Comparison of ENCODE assay signal across 11 cellular contexts in the genomic region with DNA sequence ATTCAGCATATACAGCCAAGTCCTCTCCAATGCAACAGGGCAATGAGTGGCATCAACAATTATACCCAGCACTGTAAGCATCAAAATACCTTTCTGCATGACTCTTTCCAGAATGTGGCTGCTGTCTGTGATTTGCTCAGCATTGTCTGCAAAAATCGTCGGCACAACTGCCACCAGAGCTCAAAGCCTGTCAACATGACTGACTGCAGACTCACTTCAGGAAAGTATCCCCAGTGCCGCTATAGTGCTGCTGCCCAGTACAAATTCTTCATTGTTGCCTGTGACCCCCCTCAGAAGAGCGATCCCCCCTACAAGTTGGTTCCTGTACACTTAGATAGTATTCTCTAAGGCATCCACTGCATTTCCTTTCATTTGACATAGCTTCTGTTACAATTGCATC. TPM values are rescaled to one million over a fixed set of nuclear protein-coding genes. Genes with fewer than 3 reads are reported as not detected.
DNase-seq lines count a peak whose midpoint lies in the region; ATAC-seq, FAIRE-seq and TF ChIP-seq lines count a peak whose summit lies in the region.
"Had no signal": no experiment of that assay in that cellular context is flagged by ENCODE, and none has a peak within 500 bp of the region (broad histone marks: within the 10 kb centered on the region; RNA-seq: fewer than 3 reads in every experiment).

No MANE protein-coding gene starts in this region.

- H3K4me3 ChIP-seq in right lobe of liver: peak overlapping the region in 1 of 3 donors; percentile 13
- H3K4me3 ChIP-seq in HepG2 (replicated peaks in 1 of 3; ENCODE audit: insufficient read depth in 1 of 3, low read depth in 2 of 3, low read length in 3 of 3): no peak overlapping the region
- H3K4me3 ChIP-seq in K562: no peak overlapping the region
- H3K4me3 ChIP-seq in mucosa of stomach (ENCODE audit: low read length): no peak overlapping the region
- H3K4me3 ChIP-seq in upper lobe of left lung: peak overlapping the region in 2 of 4 donors; percentile 26 to 36

- WGBS in right lobe of liver (ENCODE audit: insufficient coverage, low coverage, low lambda C conversion rate, missing lambda C conversion rate): 30% methylated on average over 4 of the region's 4 CpGs
- 61% methylated on average over 4 of the region's 4 CpGs for WGBS in HepG2 (ENCODE audit: low lambda C conversion rate)
- WGBS in K562 (ENCODE audit: insufficient coverage, low coverage, missing lambda C conversion rate): 75% methylated on average over 4 of the region's 4 CpGs
- 13 to 37% methylated on average over 4 of the region's 4 CpGs for WGBS in upper lobe of left lung, 2 donors

- no peaks in the 10 kb centered on the region for H3K36me3 ChIP-seq in right lobe of liver
- no peaks in the 10 kb centered on the region for H3K36me3 ChIP-seq in HepG2 (replicated peaks in 1 of 2; ENCODE audit: control insufficient read depth in 1 of 2, insufficient read depth in 2 of 2, low read length in 2 of 2)
- no peaks in the 10 kb centered on the region for H3K36me3 ChIP-seq in K562 (ENCODE audit: control insufficient read depth, insufficient read depth, low read length)
- no peaks in the 10 kb centered on the region for H3K36me3 ChIP-seq in mucosa of stomach (ENCODE audit: control insufficient read depth, insufficient read depth, low read length)
- H3K36me3 ChIP-seq in upper lobe of left lung: no peaks in the 10 kb centered on the region
- H3K36me3 ChIP-seq: pancreas had no signal

- no peaks in the 10 kb centered on the region for H3K4me1 ChIP-seq in right lobe of liver
- no peaks in the 10 kb centered on the region for H3K4me1 ChIP-seq in HepG2 (ENCODE audit: insufficient read depth, low read length)
- H3K4me1 ChIP-seq in K562 (replicated peaks in 1 of 2; ENCODE audit: control insufficient read depth in 2 of 2, insufficient read depth in 2 of 2, low read length in 2 of 2): peaks cover 0 to 6% of the 10 kb centered on the region in 2 experiments; a peak in 4 of 5 replicates
- peaks cover 11% of the 10 kb centered on the region for H3K4me1 ChIP-seq in mucosa of stomach (ENCODE audit: control insufficient read depth, insufficient read depth, low read length)
- H3K4me1 ChIP-seq in upper lobe of left lung: peaks cover 6 to 31% (median 12%) of the 10 kb centered on the region in 4 donors
- H3K4me1 ChIP-seq: pancreas had no signal

- TF ChIP-seq RAD21 in HepG2 (CRISPR knock-in tag; IDR thresholded peaks at IDR 0.05): no peak
- TF ChIP-seq RAD21 in K562 (CRISPR knock-in tag; conservative IDR thresholded peaks at IDR 0.05 in 1 of 2, IDR thresholded peaks at IDR 0.05 in 1 of 2): no peak

- POLR2A ChIA-PET in HepG2 (lab: Yijun Ruan, JAX): no interaction called here
- POLR2A ChIA-PET in K562 (lab: Yijun Ruan, JAX): no interaction called here

- H2AFZ ChIP-seq in HepG2 (ENCODE audit: low read length) (no peak overlapping the region), K562 (ENCODE audit: low read depth, low read length) (peak overlapping the region; percentile 40; the same call in 1 of the 2 replicates)

- no peaks in the 10 kb centered on the region for H3K79me2 ChIP-seq in HepG2 (ENCODE audit: insufficient read depth, low read length)
- H3K79me2 ChIP-seq in K562 (ENCODE audit: control insufficient read depth, insufficient read depth, low read length): no peaks in the 10 kb centered on the region

- no peak for TF ChIP-seq POLR2A in right lobe of liver (IDR thresholded peaks at IDR 0.05)
- TF ChIP-seq POLR2A in HepG2 (IDR thresholded peaks at IDR 0.05; ENCODE audit: insufficient read depth in 1 of 2, low read depth in 2 of 2, low read length in 2 of 2): no peak
- TF ChIP-seq POLR2A in K562 (conservative IDR thresholded peaks at IDR 0.05): no peak
- no peak for TF ChIP-seq POLR2A in upper lobe of left lung (IDR thresholded peaks at IDR 0.05)

- TF ChIP-seq CTCF in right lobe of liver (IDR thresholded peaks at IDR 0.05) (no peak), HepG2 (CRISPR knock-in tag; IDR thresholded peaks at IDR 0.05) (no peak), K562 (IDR thresholded peaks at IDR 0.05 in 2 of 3, conservative IDR thresholded peaks at IDR 0.05 in 1 of 3; ENCODE audit: insufficient read depth in 2 of 3, low read depth in 1 of 3, low read length in 3 of 3) (no peak), upper lobe of left lung (IDR thresholded peaks at IDR 0.05) (no peak)

- FAIRE-seq in HepG2 (lab: Jason Lieb, UNC) (no peak), K562 (lab: Jason Lieb, UNC) (no peak)
- FAIRE-seq: pancreas had no signal

- no peak for TF ChIP-seq EP300 in HepG2 (IDR thresholded peaks at IDR 0.05; ENCODE audit: low read depth in 2 of 2, low read length in 2 of 2)
- no peak for TF ChIP-seq EP300 in HepG2 (CRISPR knock-in tag; IDR thresholded peaks at IDR 0.05; ENCODE audit: borderline replicate concordance)
- TF ChIP-seq EP300 in K562 (IDR thresholded peaks at IDR 0.05; ENCODE audit: low read length): no peak
- no peak for TF ChIP-seq EP300 in upper lobe of left lung (IDR thresholded peaks at IDR 0.05)

- BruUV-seq in HepG2 (replicated peaks; lab: Mats Ljungman, UMichigan) (no TSS peak), K562 (replicated peaks; lab: Mats Ljungman, UMichigan) (no TSS peak)

- no peaks in the 10 kb centered on the region for H3K9me3 ChIP-seq in right lobe of liver
- no peaks in the 10 kb centered on the region for H3K9me3 ChIP-seq in HepG2 (ENCODE audit: low read length)
- H3K9me3 ChIP-seq in K562 (replicated peaks; ENCODE audit: control insufficient read depth, insufficient read depth, low read depth, low read length): no peaks in the 10 kb centered on the region
- H3K9me3 ChIP-seq in mucosa of stomach (ENCODE audit: control insufficient read depth, low read length): no peaks in the 10 kb centered on the region
- H3K9me3 ChIP-seq in upper lobe of left lung: no peaks in the 10 kb centered on the region
- H3K9me3 ChIP-seq: pancreas had no signal

- CTCF ChIA-PET in HepG2 (lab: Yijun Ruan, JAX; ENCODE audit: low intra/inter-chr PET ratio, low total read pairs): no interaction called here
- CTCF ChIA-PET in K562 (lab: Yijun Ruan, JAX; ENCODE audit: low intra/inter-chr PET ratio): no interaction called here

- H3K27ac ChIP-seq in right lobe of liver (peak overlapping the region in 2 of 3 donors; percentile 29 to 40), HepG2 (ENCODE audit: extremely low read length, insufficient read depth, low read length) (no peak overlapping the region), K562 (ENCODE audit: extremely low read depth, low read depth, low read length) (no peak overlapping the region), upper lobe of left lung (peak overlapping the region; percentile 65 to 82 (median 75))

- H4K20me1 ChIP-seq in HepG2 (ENCODE audit: insufficient read depth, low read length) (no peaks in the 10 kb centered on the region), K562 (replicated peaks; ENCODE audit: control insufficient read depth, insufficient read depth, low read length) (no peaks in the 10 kb centered on the region)

- intact Hi-C loops in right lobe of liver (cut with DNase I) (no loop called here), HepG2 (cut with micrococcal nuclease; ENCODE audit: unreplicated experiment) (no loop called here), K562 (cut with micrococcal nuclease) (no loop called here)

- ATAC-seq in right lobe of liver (peak in 1 of 4 donors; percentile 36), HepG2 (no peak), K562 (no peak), upper lobe of left lung (ENCODE audit: low FRiP score in 2 of 2) (peak in 1 of 2 donors; percentile 34), HG03095 (IDR thresholded peaks at IDR 0.05; ENCODE audit: unreplicated experiment) (no peak)

- no peak for DNase-seq in right lobe of liver
- DNase-seq in HepG2 (ENCODE audit: low spot score): no peak
- no peak for DNase-seq in K562 (ENCODE audit: extremely low read depth in 1 of 4, low spot score in 3 of 4)
- DNase-seq in upper lobe of left lung: no peak
- DNase-seq in activated gamma-delta T cell (lab: John Stamatoyannopoulos, UW): no peak
- DNase-seq in NCI-H510A (lab: John Stamatoyannopoulos, UW): no peak
- DNase-seq: activated CD8-positive, alpha-beta memory T cell treated with anti-CD3 and anti-CD28 coated beads, Interleukin-2, amount 50 U/mL, for 4 hours; pancreas had no signal

- no peaks in the 10 kb centered on the region for H3K9me1 ChIP-seq in K562 (ENCODE audit: control insufficient read depth, insufficient read depth, low read length)

- H3K27me3 ChIP-seq in right lobe of liver (no peaks in the 10 kb centered on the region), HepG2 (ENCODE audit: control insufficient read depth in 1 of 2, insufficient read depth in 2 of 2, low read length in 2 of 2) (no peaks in the 10 kb centered on the region), K562 (ENCODE audit: control insufficient read depth in 2 of 2, insufficient read depth in 2 of 2, low read length in 2 of 2) (no peaks in the 10 kb centered on the region), mucosa of stomach (ENCODE audit: control insufficient read depth, insufficient read depth, low read length) (no peaks in the 10 kb centered on the region), upper lobe of left lung (no peaks in the 10 kb centered on the region)
- H3K27me3 ChIP-seq: pancreas had no signal

- H3K9ac ChIP-seq in HepG2 (ENCODE audit: insufficient read depth, low read depth, low read length) (no peak overlapping the region), K562 (ENCODE audit: insufficient read depth in 1 of 2, low read depth in 2 of 2, low read length in 2 of 2) (no peak overlapping the region), mucosa of stomach (ENCODE audit: low read length) (peak overlapping the region; percentile 35)

- in situ Hi-C loops in HepG2 (cut with HindIII; ENCODE audit: extremely low pct_ligation_motif_present, low pct_unique_long_range_greater_than_20kb) (no loop called here), K562 (cut with MboI) (no loop called here)

- no peak overlapping the region for H3K4me2 ChIP-seq in HepG2 (ENCODE audit: low read depth, low read length)
- no peak overlapping the region for H3K4me2 ChIP-seq in K562 (ENCODE audit: insufficient read depth, low read length)

RNA-seq across cellular contexts. Expression of gene RNASE6, which starts 0.7 kb away (rescaled TPM):
- total RNA-seq in right lobe of liver (1 to 10 TPM; 2.3 to 7.9 (median 4.0) TPM), HepG2 (2016; rRNA removed; fragmentation: Illumina TruSeq; extraction: Trizol) (not detected in 2 replicates), K562 (2014; rRNA removed) (0.12 and 0.14 TPM in 2 replicates), K562 (2014; rRNA removed; fragmentation: Illumina TruSeq; extraction: Trizol) (0.22 and 0.29 TPM in 2 replicates), K562 (2015; rRNA removed; fragmentation: Illumina TruSeq; extraction: Trizol) (0.54 and 0.87 TPM in 2 replicates), K562 (2021) (not detected in 2 replicates), upper lobe of left lung (10 to 100 TPM in 4 of 6 donors, 1 to 10 TPM in 2; 3.0 to 29.9 (median 15.2) TPM)
- not detected in 2 replicates for total RNA-seq in HepG2 (2016; cell fraction: cytosol; rRNA removed; fragmentation: Illumina TruSeq; extraction: Trizol; ENCODE audit: low read depth)
- not detected in 2 replicates for total RNA-seq in HepG2 (2016; cell fraction: insoluble cytoplasmic fraction; rRNA removed; fragmentation: Illumina TruSeq; extraction: Trizol)
- total RNA-seq in HepG2 (2016; cell fraction: membrane; rRNA removed; fragmentation: Illumina TruSeq; extraction: Trizol): not detected in 2 replicates
- total RNA-seq in HepG2 (2016; cell fraction: nucleus; rRNA removed; fragmentation: Illumina TruSeq; extraction: Trizol): not detected in 2 replicates
- polyA plus RNA-seq in HepG2 (2011; rRNA removed) (not detected in 2 replicates), K562 (2011; rRNA removed) (0.38 and 1.2 TPM in 2 replicates), K562 (2014; fragmentation: Illumina TruSeq; extraction: Trizol) (0.42 and 0.71 TPM in 2 replicates), K562 (2014; fragmentation: Nextera tagmentation; extraction: Ambion mirVana) (1 to 10 TPM in 1 of 2 experiments, under 1 TPM in 1; 0.69 to 1.0 TPM), K562 (2014; rRNA removed) (not detected in 2 replicates)
- polyA plus RNA-seq in HepG2 (2011; cell fraction: cytosol; rRNA removed): not detected in 2 replicates
- not detected in 2 replicates for polyA plus RNA-seq in HepG2 (2011; cell fraction: nucleus; rRNA removed)
- not detected in 2 replicates for polyA plus RNA-seq in HepG2 (2012)
- polyA plus RNA-seq in HepG2 (2016; cell fraction: cytosol; fragmentation: Illumina TruSeq; extraction: Trizol; ENCODE audit: low read depth): not detected in 2 replicates
- not detected in 2 replicates for polyA plus RNA-seq in HepG2 (2016; cell fraction: insoluble cytoplasmic fraction; fragmentation: Illumina TruSeq; extraction: Trizol; ENCODE audit: low read depth)
- polyA plus RNA-seq in HepG2 (2016; cell fraction: membrane; fragmentation: Illumina TruSeq; extraction: Trizol; ENCODE audit: low read depth): not detected in 2 replicates
- polyA plus RNA-seq in HepG2 (2016; cell fraction: nucleus; fragmentation: Illumina TruSeq; extraction: Trizol; ENCODE audit: insufficient read depth, low read depth): not detected in 2 replicates
- not detected in 2 replicates for polyA minus RNA-seq in HepG2 (2011; rRNA and poly(A)+ RNA removed; ENCODE audit: low replicate concordance)
- not detected in 2 replicates for polyA minus RNA-seq in HepG2 (2011; cell fraction: cytosol; rRNA and poly(A)+ RNA removed)
- polyA minus RNA-seq in HepG2 (2011; cell fraction: nucleus; rRNA and poly(A)+ RNA removed): not detected in 2 replicates
- 0.30 TPM in 1 of 2 replicates, not detected in the other for total RNA-seq in K562 (2011; cell fraction: chromatin; rRNA removed; ENCODE audit: low replicate concordance)
- total RNA-seq in K562 (2011; cell fraction: nucleolus; rRNA removed): not detected in 2 replicates
- total RNA-seq in K562 (2011; cell fraction: nucleoplasm; rRNA removed): 0.66 TPM in 1 of 2 replicates, not detected in the other
- 0.57 and 1.2 TPM in 2 replicates for polyA plus RNA-seq in K562 (2011; cell fraction: cytosol; rRNA removed)
- 1.00 TPM in 1 of 2 replicates, not detected in the other for polyA plus RNA-seq in K562 (2011; cell fraction: nucleus; rRNA removed)
- polyA plus RNA-seq in K562 (2012): 0.29 and 1.2 TPM in 2 replicates
- polyA minus RNA-seq in K562 (2011; rRNA and poly(A)+ RNA removed): 0.32 and 0.66 TPM in 2 replicates
- polyA minus RNA-seq in K562 (2011; cell fraction: cytosol; rRNA and poly(A)+ RNA removed): not detected in 2 replicates
- 0.33 TPM in 1 of 2 replicates, not detected in the other for polyA minus RNA-seq in K562 (2011; cell fraction: nucleus; rRNA and poly(A)+ RNA removed)
- total RNA-seq: HT-29 had no signal

RNA-seq across cellular contexts. Expression of gene EDDM3B, which starts 13.6 kb away (rescaled TPM):
- total RNA-seq in right lobe of liver (not detected), HepG2 (2016; rRNA removed; fragmentation: Illumina TruSeq; extraction: Trizol) (not detected in 2 replicates), K562 (2014; rRNA removed) (not detected in 2 replicates), K562 (2014; rRNA removed; fragmentation: Illumina TruSeq; extraction: Trizol) (not detected in 2 replicates), K562 (2015; rRNA removed; fragmentation: Illumina TruSeq; extraction: Trizol) (not detected in 2 replicates), K562 (2021) (not detected in 2 replicates), upper lobe of left lung (not detected)
- not detected in 2 replicates for total RNA-seq in HepG2 (2016; cell fraction: cytosol; rRNA removed; fragmentation: Illumina TruSeq; extraction: Trizol; ENCODE audit: low read depth)
- not detected in 2 replicates for total RNA-seq in HepG2 (2016; cell fraction: insoluble cytoplasmic fraction; rRNA removed; fragmentation: Illumina TruSeq; extraction: Trizol)
- total RNA-seq in HepG2 (2016; cell fraction: membrane; rRNA removed; fragmentation: Illumina TruSeq; extraction: Trizol): not detected in 2 replicates
- not detected in 2 replicates for total RNA-seq in HepG2 (2016; cell fraction: nucleus; rRNA removed; fragmentation: Illumina TruSeq; extraction: Trizol)
- polyA plus RNA-seq in HepG2 (2011; rRNA removed) (not detected in 2 replicates), K562 (2011; rRNA removed) (not detected in 2 replicates), K562 (2014; fragmentation: Illumina TruSeq; extraction: Trizol) (not detected in 2 replicates), K562 (2014; fragmentation: Nextera tagmentation; extraction: Ambion mirVana) (not detected), K562 (2014; rRNA removed) (not detected in 2 replicates)
- not detected in 2 replicates for polyA plus RNA-seq in HepG2 (2011; cell fraction: cytosol; rRNA removed)
- polyA plus RNA-seq in HepG2 (2011; cell fraction: nucleus; rRNA removed): not detected in 2 replicates
- polyA plus RNA-seq in HepG2 (2012): not detected in 2 replicates
- polyA plus RNA-seq in HepG2 (2016; cell fraction: cytosol; fragmentation: Illumina TruSeq; extraction: Trizol; ENCODE audit: low read depth): not detected in 2 replicates
- polyA plus RNA-seq in HepG2 (2016; cell fraction: insoluble cytoplasmic fraction; fragmentation: Illumina TruSeq; extraction: Trizol; ENCODE audit: low read depth): not detected in 2 replicates
- polyA plus RNA-seq in HepG2 (2016; cell fraction: membrane; fragmentation: Illumina TruSeq; extraction: Trizol; ENCODE audit: low read depth): not detected in 2 replicates
- not detected in 2 replicates for polyA plus RNA-seq in HepG2 (2016; cell fraction: nucleus; fragmentation: Illumina TruSeq; extraction: Trizol; ENCODE audit: insufficient read depth, low read depth)
- polyA minus RNA-seq in HepG2 (2011; rRNA and poly(A)+ RNA removed; ENCODE audit: low replicate concordance): not detected in 2 replicates
- polyA minus RNA-seq in HepG2 (2011; cell fraction: cytosol; rRNA and poly(A)+ RNA removed): not detected in 2 replicates
- polyA minus RNA-seq in HepG2 (2011; cell fraction: nucleus; rRNA and poly(A)+ RNA removed): not detected in 2 replicates
- not detected in 2 replicates for total RNA-seq in K562 (2011; cell fraction: chromatin; rRNA removed; ENCODE audit: low replicate concordance)
- total RNA-seq in K562 (2011; cell fraction: nucleolus; rRNA removed): not detected in 2 replicates
- total RNA-seq in K562 (2011; cell fraction: nucleoplasm; rRNA removed): not detected in 2 replicates
- polyA plus RNA-seq in K562 (2011; cell fraction: cytosol; rRNA removed): not detected in 2 replicates
- not detected in 2 replicates for polyA plus RNA-seq in K562 (2011; cell fraction: nucleus; rRNA removed)
- not detected in 2 replicates for polyA plus RNA-seq in K562 (2012)
- not detected in 2 replicates for polyA minus RNA-seq in K562 (2011; rRNA and poly(A)+ RNA removed)
- polyA minus RNA-seq in K562 (2011; cell fraction: cytosol; rRNA and poly(A)+ RNA removed): not detected in 2 replicates
- polyA minus RNA-seq in K562 (2011; cell fraction: nucleus; rRNA and poly(A)+ RNA removed): not detected in 2 replicates
- total RNA-seq: HT-29, pancreas had no signal
- polyA plus RNA-seq: pancreas had no signal

RNA-seq across cellular contexts. Expression of gene RNASE1, which starts 20.8 kb away (rescaled TPM):
- total RNA-seq in right lobe of liver (100 to 1,000 TPM in 1 of 6 experiments, 10 to 100 TPM in 5; 20.1 to 106 (median 34.1) TPM), HepG2 (2016; rRNA removed; fragmentation: Illumina TruSeq; extraction: Trizol) (not detected in 2 replicates), K562 (2014; rRNA removed) (10.7 and 12.7 TPM in 2 replicates), K562 (2014; rRNA removed; fragmentation: Illumina TruSeq; extraction: Trizol) (6.6 and 9.8 TPM in 2 replicates), K562 (2015; rRNA removed; fragmentation: Illumina TruSeq; extraction: Trizol) (13.9 and 16.9 TPM in 2 replicates), K562 (2021) (6.4 and 6.8 TPM in 2 replicates), upper lobe of left lung (1,000 to 10,000 TPM in 2 of 6 donors, 100 to 1,000 TPM in 4; 229 to 1,558 (median 860) TPM)
- not detected in 2 replicates for total RNA-seq in HepG2 (2016; cell fraction: cytosol; rRNA removed; fragmentation: Illumina TruSeq; extraction: Trizol; ENCODE audit: low read depth)
- not detected in 2 replicates for total RNA-seq in HepG2 (2016; cell fraction: insoluble cytoplasmic fraction; rRNA removed; fragmentation: Illumina TruSeq; extraction: Trizol)
- total RNA-seq in HepG2 (2016; cell fraction: membrane; rRNA removed; fragmentation: Illumina TruSeq; extraction: Trizol): not detected in 2 replicates
- not detected in 2 replicates for total RNA-seq in HepG2 (2016; cell fraction: nucleus; rRNA removed; fragmentation: Illumina TruSeq; extraction: Trizol)
- polyA plus RNA-seq in HepG2 (2011; rRNA removed) (not detected in 2 replicates), K562 (2011; rRNA removed) (24.5 and 46.3 TPM in 2 replicates), K562 (2014; fragmentation: Illumina TruSeq; extraction: Trizol) (11.7 and 19.4 TPM in 2 replicates), K562 (2014; fragmentation: Nextera tagmentation; extraction: Ambion mirVana) (10 to 100 TPM; 33.1 to 33.3 TPM), K562 (2014; rRNA removed) (11.2 and 22.3 TPM in 2 replicates)
- not detected in 2 replicates for polyA plus RNA-seq in HepG2 (2011; cell fraction: cytosol; rRNA removed)
- polyA plus RNA-seq in HepG2 (2011; cell fraction: nucleus; rRNA removed): not detected in 2 replicates
- polyA plus RNA-seq in HepG2 (2012): not detected in 2 replicates
- not detected in 2 replicates for polyA plus RNA-seq in HepG2 (2016; cell fraction: cytosol; fragmentation: Illumina TruSeq; extraction: Trizol; ENCODE audit: low read depth)
- polyA plus RNA-seq in HepG2 (2016; cell fraction: insoluble cytoplasmic fraction; fragmentation: Illumina TruSeq; extraction: Trizol; ENCODE audit: low read depth): not detected in 2 replicates
- not detected in 2 replicates for polyA plus RNA-seq in HepG2 (2016; cell fraction: membrane; fragmentation: Illumina TruSeq; extraction: Trizol; ENCODE audit: low read depth)
- polyA plus RNA-seq in HepG2 (2016; cell fraction: nucleus; fragmentation: Illumina TruSeq; extraction: Trizol; ENCODE audit: insufficient read depth, low read depth): not detected in 2 replicates
- not detected in 2 replicates for polyA minus RNA-seq in HepG2 (2011; rRNA and poly(A)+ RNA removed; ENCODE audit: low replicate concordance)
- polyA minus RNA-seq in HepG2 (2011; cell fraction: cytosol; rRNA and poly(A)+ RNA removed): not detected in 2 replicates
- not detected in 2 replicates for polyA minus RNA-seq in HepG2 (2011; cell fraction: nucleus; rRNA and poly(A)+ RNA removed)
- 7.9 and 16.0 TPM in 2 replicates for total RNA-seq in K562 (2011; cell fraction: chromatin; rRNA removed; ENCODE audit: low replicate concordance)
- total RNA-seq in K562 (2011; cell fraction: nucleolus; rRNA removed): 21.0 and 22.2 TPM in 2 replicates
- total RNA-seq in K562 (2011; cell fraction: nucleoplasm; rRNA removed): 18.3 and 20.5 TPM in 2 replicates
- 49.2 and 64.0 TPM in 2 replicates for polyA plus RNA-seq in K562 (2011; cell fraction: cytosol; rRNA removed)
- 13.0 and 27.7 TPM in 2 replicates for polyA plus RNA-seq in K562 (2011; cell fraction: nucleus; rRNA removed)
- polyA plus RNA-seq in K562 (2012): 20.5 and 22.5 TPM in 2 replicates
- 20.5 and 23.2 TPM in 2 replicates for polyA minus RNA-seq in K562 (2011; rRNA and poly(A)+ RNA removed)
- 4.5 and 6.8 TPM in 2 replicates for polyA minus RNA-seq in K562 (2011; cell fraction: cytosol; rRNA and poly(A)+ RNA removed)
- 1.6 and 6.7 TPM in 2 replicates for polyA minus RNA-seq in K562 (2011; cell fraction: nucleus; rRNA and poly(A)+ RNA removed)

RNA-seq across cellular contexts. Expression of gene EDDM3A, which starts 36.1 kb away (rescaled TPM):
- total RNA-seq in right lobe of liver (not detected), HepG2 (2016; rRNA removed; fragmentation: Illumina TruSeq; extraction: Trizol) (not detected in 2 replicates), K562 (2014; rRNA removed) (not detected in 2 replicates), K562 (2014; rRNA removed; fragmentation: Illumina TruSeq; extraction: Trizol) (not detected in 2 replicates), K562 (2015; rRNA removed; fragmentation: Illumina TruSeq; extraction: Trizol) (not detected in 2 replicates), K562 (2021) (not detected in 2 replicates), upper lobe of left lung (not detected)
- not detected in 2 replicates for total RNA-seq in HepG2 (2016; cell fraction: cytosol; rRNA removed; fragmentation: Illumina TruSeq; extraction: Trizol; ENCODE audit: low read depth)
- total RNA-seq in HepG2 (2016; cell fraction: insoluble cytoplasmic fraction; rRNA removed; fragmentation: Illumina TruSeq; extraction: Trizol): not detected in 2 replicates
- total RNA-seq in HepG2 (2016; cell fraction: membrane; rRNA removed; fragmentation: Illumina TruSeq; extraction: Trizol): not detected in 2 replicates
- total RNA-seq in HepG2 (2016; cell fraction: nucleus; rRNA removed; fragmentation: Illumina TruSeq; extraction: Trizol): not detected in 2 replicates
- polyA plus RNA-seq in HepG2 (2011; rRNA removed) (not detected in 2 replicates), K562 (2011; rRNA removed) (not detected in 2 replicates), K562 (2014; fragmentation: Illumina TruSeq; extraction: Trizol) (not detected in 2 replicates), K562 (2014; fragmentation: Nextera tagmentation; extraction: Ambion mirVana) (not detected), K562 (2014; rRNA removed) (not detected in 2 replicates)
- polyA plus RNA-seq in HepG2 (2011; cell fraction: cytosol; rRNA removed): not detected in 2 replicates
- not detected in 2 replicates for polyA plus RNA-seq in HepG2 (2011; cell fraction: nucleus; rRNA removed)
- polyA plus RNA-seq in HepG2 (2012): not detected in 2 replicates
- polyA plus RNA-seq in HepG2 (2016; cell fraction: cytosol; fragmentation: Illumina TruSeq; extraction: Trizol; ENCODE audit: low read depth): not detected in 2 replicates
- not detected in 2 replicates for polyA plus RNA-seq in HepG2 (2016; cell fraction: insoluble cytoplasmic fraction; fragmentation: Illumina TruSeq; extraction: Trizol; ENCODE audit: low read depth)
- polyA plus RNA-seq in HepG2 (2016; cell fraction: membrane; fragmentation: Illumina TruSeq; extraction: Trizol; ENCODE audit: low read depth): not detected in 2 replicates
- polyA plus RNA-seq in HepG2 (2016; cell fraction: nucleus; fragmentation: Illumina TruSeq; extraction: Trizol; ENCODE audit: insufficient read depth, low read depth): not detected in 2 replicates
- not detected in 2 replicates for polyA minus RNA-seq in HepG2 (2011; rRNA and poly(A)+ RNA removed; ENCODE audit: low replicate concordance)
- polyA minus RNA-seq in HepG2 (2011; cell fraction: cytosol; rRNA and poly(A)+ RNA removed): not detected in 2 replicates
- not detected in 2 replicates for polyA minus RNA-seq in HepG2 (2011; cell fraction: nucleus; rRNA and poly(A)+ RNA removed)
- total RNA-seq in K562 (2011; cell fraction: chromatin; rRNA removed; ENCODE audit: low replicate concordance): not detected in 2 replicates
- not detected in 2 replicates for total RNA-seq in K562 (2011; cell fraction: nucleolus; rRNA removed)
- total RNA-seq in K562 (2011; cell fraction: nucleoplasm; rRNA removed): not detected in 2 replicates
- not detected in 2 replicates for polyA plus RNA-seq in K562 (2011; cell fraction: cytosol; rRNA removed)
- not detected in 2 replicates for polyA plus RNA-seq in K562 (2011; cell fraction: nucleus; rRNA removed)
- polyA plus RNA-seq in K562 (2012): not detected in 2 replicates
- not detected in 2 replicates for polyA minus RNA-seq in K562 (2011; rRNA and poly(A)+ RNA removed)
- not detected in 2 replicates for polyA minus RNA-seq in K562 (2011; cell fraction: cytosol; rRNA and poly(A)+ RNA removed)
- not detected in 2 replicates for polyA minus RNA-seq in K562 (2011; cell fraction: nucleus; rRNA and poly(A)+ RNA removed)
- total RNA-seq: HT-29, pancreas had no signal
- polyA plus RNA-seq: pancreas had no signal

Comparison
In these comparisons a context has a peak if more than half of its experiments do, and no peak if none do; other contexts are left out.
1. H3K27ac ChIP-seq: peak in right lobe of liver (2 of 3) and upper lobe of left lung (4 of 4); none in HepG2 (single experiment) and K562 (single experiment).
2. RNA of gene RNASE1, which starts 20.8 kb away (total RNA-seq): 229 to 1,558 TPM in upper lobe of left lung, 20.1 to 106 TPM in right lobe of liver and 6.4 to 22.2 TPM in K562; not detected in HepG2; every median in the first group is over 4 times any median in the second.